ENCODE assay signal across 23 cellular contexts in genomic region chr20:9689041-9689440, GRCh38.
DNase-seq lines count a peak whose midpoint lies in the region; ATAC-seq lines count a peak whose summit lies in the region.
"Had no signal": no experiment of that assay in that cellular context is flagged by ENCODE, and none has a peak within 500 bp of the region (broad histone marks: within the 10 kb centered on the region; RNA-seq: fewer than 3 reads in every experiment).

No MANE protein-coding gene starts in this region.

- H3K9me3 Mint-ChIP-seq in activated T-helper 2 cell treated with anti-CD3 and anti-CD28 coated beads, Interferon-gamma antibody, Interleukin-2, Interleukin-4, amounts not matched to agents 10 μg/mL and 5 μg/mL and 100 μg/mL, durations not matched to agents 14 hours and 24 hours and 36 hours: no peaks in the 10 kb centered on the region
- H3K9me3 Mint-ChIP-seq: CD4-positive, alpha-beta T cell; H9 had no signal

- H3K27me3 Mint-ChIP-seq in activated T-helper 2 cell treated with anti-CD3 and anti-CD28 coated beads, Interferon-gamma antibody, Interleukin-2, Interleukin-4, amounts not matched to agents 10 μg/mL and 5 μg/mL and 100 μg/mL, durations not matched to agents 14 hours and 24 hours and 36 hours (ENCODE audit: low read depth): no peaks in the 10 kb centered on the region
- H3K27me3 Mint-ChIP-seq: CD4-positive, alpha-beta T cell had no signal

- H3K36me3 Mint-ChIP-seq in activated T-helper 2 cell treated with anti-CD3 and anti-CD28 coated beads, Interferon-gamma antibody, Interleukin-2, Interleukin-4, amounts not matched to agents 10 μg/mL and 5 μg/mL and 100 μg/mL, durations not matched to agents 14 hours and 24 hours and 36 hours (ENCODE audit: low read depth): no peaks in the 10 kb centered on the region

- DNase-seq in NCI-H146 (lab: John Stamatoyannopoulos, UW): peak; percentile 82
- peak; percentile 73 for DNase-seq in NCI-H748 treated with DMSO at 0.1 percent for 48 hours (lab: John Stamatoyannopoulos, UW)
- peak in 35 of 42 donors; percentile 7 to 76 (median 42) for DNase-seq in head of caudate nucleus
- DNase-seq in putamen (ENCODE audit: low spot score): peak; percentile 21
- DNase-seq in NCI-H2171 (lab: John Stamatoyannopoulos, UW): no peak
- no peak for DNase-seq in activated T-helper 2 cell treated with anti-CD3 and anti-CD28 coated beads, Interferon-gamma antibody, Interleukin-2, Interleukin-4, amounts not matched to agents 10 μg/mL and 5 μg/mL and 100 μg/mL, durations not matched to agents 14 hours and 24 hours and 36 hours (ENCODE audit: low spot score)
- DNase-seq: Caco-2; CD4-positive, alpha-beta T cell; DND-41; GM23248; H9; HFFc6; IMR-90; MV-4-11; NCI-H1930; NCI-H2171 treated with DMSO at 0.1 percent for 48 hours; NCI-H446; NCI-H526; NK-92 treated with Interleukin-12 subunit alpha and Interleukin-12 subunit beta, amount 100 ng/mL, for 24 hours; SIG-M5; SK-N-SH had no signal

- ATAC-seq in HG03108 (IDR thresholded peaks at IDR 0.05; ENCODE audit: unreplicated experiment): no peak
- ATAC-seq: Panc1 had no signal

- no peak overlapping the region for H3K27ac Mint-ChIP-seq in activated T-helper 2 cell treated with anti-CD3 and anti-CD28 coated beads, Interferon-gamma antibody, Interleukin-2, Interleukin-4, amounts not matched to agents 10 μg/mL and 5 μg/mL and 100 μg/mL, durations not matched to agents 14 hours and 24 hours and 36 hours
- H3K27ac Mint-ChIP-seq: CD4-positive, alpha-beta T cell; HFFc6 had no signal

- intact Hi-C loops in head of caudate nucleus (cut with DNase I): no loop called here
- intact Hi-C loops in activated T-helper 2 cell treated with anti-CD3 and anti-CD28 coated beads, Interferon-gamma antibody, Interleukin-2, Interleukin-4, amounts not matched to agents 10 μg/mL and 5 μg/mL and 100 μg/mL, durations not matched to agents 14 hours and 24 hours and 36 hours (cut with micrococcal nuclease): no loop called here

- no peak overlapping the region for H3K4me3 Mint-ChIP-seq in activated T-helper 2 cell treated with anti-CD3 and anti-CD28 coated beads, Interferon-gamma antibody, Interleukin-2, Interleukin-4, amounts not matched to agents 10 μg/mL and 5 μg/mL and 100 μg/mL, durations not matched to agents 14 hours and 24 hours and 36 hours (ENCODE audit: low read depth)
- H3K4me3 Mint-ChIP-seq: CD4-positive, alpha-beta T cell; H9; HFFc6 had no signal

- H3K4me1 Mint-ChIP-seq in activated T-helper 2 cell treated with anti-CD3 and anti-CD28 coated beads, Interferon-gamma antibody, Interleukin-2, Interleukin-4, amounts not matched to agents 10 μg/mL and 5 μg/mL and 100 μg/mL, durations not matched to agents 14 hours and 24 hours and 36 hours (ENCODE audit: low read depth): no peaks in the 10 kb centered on the region

Comparison
In these comparisons a context has a peak if more than half of its experiments do, and no peak if none do; other contexts are left out.
1. DNase-seq: peak in NCI-H146 (single experiment), NCI-H748 treated with DMSO at 0.1 percent for 48 hours (single experiment), head of caudate nucleus (35 of 42) and putamen (single experiment); none in NCI-H2171 (single experiment) and activated T-helper 2 cell treated with anti-CD3 and anti-CD28 coated beads, Interferon-gamma antibody, Interleukin-2, Interleukin-4, amounts not matched to agents 10 μg/mL and 5 μg/mL and 100 μg/mL, durations not matched to agents 14 hours and 24 hours and 36 hours (single experiment).